In the genomic region with DNA sequence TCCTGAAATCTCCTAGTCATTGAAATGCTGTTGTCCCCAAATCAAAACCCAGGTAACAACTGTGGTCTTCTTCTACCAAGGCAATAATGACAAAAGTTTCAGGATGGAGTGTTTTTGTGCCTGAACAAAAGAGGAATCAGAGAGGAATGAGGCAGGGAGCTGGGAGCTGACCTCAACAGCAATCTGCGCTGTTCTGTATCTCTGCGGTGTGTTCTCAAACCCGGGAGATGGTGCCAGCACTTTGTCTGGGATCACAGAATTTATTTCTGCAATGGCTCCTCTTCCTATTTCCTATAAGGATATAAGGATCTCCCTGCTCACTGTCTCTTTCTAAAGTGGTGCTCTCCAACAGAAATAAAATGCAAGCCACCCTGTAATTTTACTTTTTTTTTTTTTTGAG, we compare ENCODE assay signal across 10 cellular contexts. TPM values are rescaled to one million over a fixed set of nuclear protein-coding genes. Genes with fewer than 3 reads are reported as not detected.
A peak's percentile ranks its signal among the peaks of the same experiment; 100 is the strongest.
DNase-seq lines count a peak whose midpoint lies in the region; ATAC-seq and TF ChIP-seq lines count a peak whose summit lies in the region.
"Had no signal": no experiment of that assay in that cellular context is flagged by ENCODE, and none has a peak within 500 bp of the region (broad histone marks: within the 10 kb centered on the region; RNA-seq: fewer than 3 reads in every experiment).

No MANE protein-coding gene starts in this region.

- intact Hi-C loops in psoas muscle (cut with DNase I) = no loop called here

- TF ChIP-seq CTCF in BJ (IDR thresholded peaks at IDR 0.05; ENCODE audit: insufficient read depth, low read depth, low read length) (no peak), foreskin fibroblast (IDR thresholded peaks at IDR 0.05; ENCODE audit: low read depth, low read length) (no peak), psoas muscle (IDR thresholded peaks at IDR 0.05) (no peak)

- DNase-seq in BJ (ENCODE audit: low read depth) = no peak
- DNase-seq in SJCRH30 = no peak
- DNase-seq in foreskin fibroblast = peak in 1 of 2 donors; percentile 49
- no peak for DNase-seq in psoas muscle
- no peak for DNase-seq in OCI-M2 (lab: John Stamatoyannopoulos, UW; ENCODE audit: unreplicated experiment)
- DNase-seq in GDM1 (lab: John Stamatoyannopoulos, UW) = no peak
- no peak for DNase-seq in NCI-H1105 treated with DMSO at 0.1 percent for 48 hours (lab: John Stamatoyannopoulos, UW)
- DNase-seq: COR-L47, cortex of kidney had no signal

- WGBS in psoas muscle, 3 donors = 11 to 34% (median 16%) methylated on average over 3 of the region's 3 CpGs

- no peaks in the 10 kb centered on the region for H3K36me3 ChIP-seq in BJ (ENCODE audit: control insufficient read depth, insufficient read depth, low read length)
- no peaks in the 10 kb centered on the region for H3K36me3 ChIP-seq in SJCRH30
- H3K36me3 ChIP-seq in psoas muscle (ENCODE audit: insufficient read depth in 1 of 2, low read depth in 1 of 2) = no peaks in the 10 kb centered on the region

- POLR2A ChIA-PET in BJ (lab: Charles Lee) = no interaction called here

- no peaks in the 10 kb centered on the region for H3K9me3 ChIP-seq in SJCRH30 (replicated peaks)
- no peaks in the 10 kb centered on the region for H3K9me3 ChIP-seq in psoas muscle

- ATAC-seq in psoas muscle (peak in 1 of 4 donors; percentile 36), GM21423 (IDR thresholded peaks at IDR 0.05; ENCODE audit: unreplicated experiment) (no peak)

- H3K27me3 ChIP-seq in BJ (ENCODE audit: control insufficient read depth, insufficient read depth, low read length) (no peaks in the 10 kb centered on the region), SJCRH30 (no peaks in the 10 kb centered on the region), psoas muscle (ENCODE audit: insufficient read depth in 3 of 3, low read length in 2 of 3) (peaks cover 0 to 21% (median 0%) of the 10 kb centered on the region in 3 donors)

- H3K4me1 ChIP-seq in SJCRH30 (peaks cover 10% of the 10 kb centered on the region), psoas muscle (peaks cover 10% of the 10 kb centered on the region)

- CTCF ChIA-PET in BJ (lab: Yijun Ruan, JAX) = interaction anchor here (0.6 kb wide), 1 partner anchor 12 kb away, joined by 3 read pairs; no protein-coding TSS in a partner anchor

- H3K4me3 ChIP-seq in BJ (ENCODE audit: low read depth, low read length) = peak overlapping the region; percentile 40
- peak overlapping the region; percentile 61 for H3K4me3 ChIP-seq in SJCRH30
- peak overlapping the region; percentile 64 to 68 for H3K4me3 ChIP-seq in foreskin fibroblast (ENCODE audit: low read depth in 1 of 2, low read length in 2 of 2)
- peak overlapping the region; percentile 64 for H3K4me3 ChIP-seq in psoas muscle

- H3K27ac ChIP-seq in SJCRH30 (no peak overlapping the region), psoas muscle (no peak overlapping the region)

RNA-seq across cellular contexts. Expression of gene GLT8D2, which starts 0.4 kb away (rescaled TPM):
- polyA plus RNA-seq in BJ (2011; rRNA removed) (67.6 and 90.2 TPM in 2 replicates), psoas muscle (1 to 10 TPM; 1.1 to 1.7 (median 1.3) TPM)
- polyA minus RNA-seq in BJ (2011; rRNA and poly(A)+ RNA removed) = 13.1 and 21.7 TPM in 2 replicates
- total RNA-seq in SJCRH30 (2014; rRNA removed; shearing (Covaris generic)) = 16.7 and 17.9 TPM in 2 replicates
- total RNA-seq in psoas muscle = 1 to 10 TPM in 3 of 4 donors, under 1 TPM in 1; 0.71 to 5.2 (median 1.9) TPM

RNA-seq across cellular contexts. Expression of gene HCFC2, which starts 13.9 kb away (rescaled TPM):
- 10.4 and 19.7 TPM in 2 replicates for polyA plus RNA-seq in BJ (2011; rRNA removed)
- polyA minus RNA-seq in BJ (2011; rRNA and poly(A)+ RNA removed) = 9.5 and 10.4 TPM in 2 replicates
- total RNA-seq in SJCRH30 (2014; rRNA removed; shearing (Covaris generic)) = 10.8 and 16.1 TPM in 2 replicates
- 10 to 100 TPM; 22.8 to 27.8 (median 24.5) TPM for total RNA-seq in psoas muscle
- 10 to 100 TPM; 10.1 to 21.7 (median 10.3) TPM for polyA plus RNA-seq in psoas muscle
